11 cellular contexts compared by ENCODE assay signal in genomic region chr1:183568176-183569041, GRCh38. TPM values are rescaled to one million over a fixed set of nuclear protein-coding genes. Genes with fewer than 3 reads are reported as not detected.
DNase-seq lines count a peak whose midpoint lies in the region; ATAC-seq and TF ChIP-seq lines count a peak whose summit lies in the region.
"Had no signal": no experiment of that assay in that cellular context is flagged by ENCODE, and none has a peak within 500 bp of the region (broad histone marks: within the 10 kb centered on the region; RNA-seq: fewer than 3 reads in every experiment).

No MANE protein-coding gene starts in this region.

- peak overlapping the region; percentile 36 for H3K27ac Mint-ChIP-seq in activated CD4-positive, alpha-beta T cell treated with anti-CD3 and anti-CD28 coated beads, Interleukin-2, amount 10 ng/mL, durations not matched to agents 24 days and 14 days
- H3K27ac Mint-ChIP-seq in activated T-helper 17 cell treated with anti-CD3 and anti-CD28 coated beads, Interleukin-2, amount 50 U/mL, for 72 hours = peak overlapping the region; percentile 82

- no peak for ATAC-seq in activated T-helper 17 cell treated with anti-CD3 and anti-CD28 coated beads, Interleukin-2, amount 50 U/mL, for 72 hours (replicated peaks)
- ATAC-seq in left lung = peak; percentile 65
- ATAC-seq in HG02852 (IDR thresholded peaks at IDR 0.05; ENCODE audit: unreplicated experiment) = no peak
- ATAC-seq in HG03439 (IDR thresholded peaks at IDR 0.05; ENCODE audit: unreplicated experiment) = no peak

- H3K4me1 ChIP-seq in left lung (peaks cover 0 to 42% of the 10 kb centered on the region in 2 donors), tibial artery (peaks cover 0 to 37% (median 15%) of the 10 kb centered on the region in 4 donors)

- no peaks in the 10 kb centered on the region for H3K27me3 Mint-ChIP-seq in activated CD4-positive, alpha-beta T cell treated with anti-CD3 and anti-CD28 coated beads, Interleukin-2, amount 10 ng/mL, durations not matched to agents 24 days and 14 days
- H3K27me3 Mint-ChIP-seq in activated T-helper 17 cell treated with anti-CD3 and anti-CD28 coated beads, Interleukin-2, amount 50 U/mL, for 72 hours = no peaks in the 10 kb centered on the region

- H3K27me3 ChIP-seq in left lung = no peaks in the 10 kb centered on the region
- no peaks in the 10 kb centered on the region for H3K27me3 ChIP-seq in tibial artery
- H3K27me3 ChIP-seq: cardiac muscle cell, SJSA1 had no signal

- intact Hi-C loops in activated CD4-positive, alpha-beta T cell treated with anti-CD3 and anti-CD28 coated beads, Interleukin-2, amount 10 ng/mL, durations not matched to agents 24 days and 14 days (cut with micrococcal nuclease) = no loop called here
- intact Hi-C loops in left lung (cut with DNase I) = no loop called here
- intact Hi-C loops in tibial artery (cut with DNase I; ENCODE audit: low total_unique reads) = no loop called here

- peaks cover 19% of the 10 kb centered on the region for H3K4me1 Mint-ChIP-seq in activated CD4-positive, alpha-beta T cell treated with anti-CD3 and anti-CD28 coated beads, Interleukin-2, amount 10 ng/mL, durations not matched to agents 24 days and 14 days
- H3K4me1 Mint-ChIP-seq in activated T-helper 17 cell treated with anti-CD3 and anti-CD28 coated beads, Interleukin-2, amount 50 U/mL, for 72 hours = peaks cover 18% of the 10 kb centered on the region

- H3K36me3 Mint-ChIP-seq in activated CD4-positive, alpha-beta T cell treated with anti-CD3 and anti-CD28 coated beads, Interleukin-2, amount 10 ng/mL, durations not matched to agents 24 days and 14 days (ENCODE audit: low read depth) = peaks cover 27% of the 10 kb centered on the region
- peaks cover 7% of the 10 kb centered on the region for H3K36me3 Mint-ChIP-seq in activated T-helper 17 cell treated with anti-CD3 and anti-CD28 coated beads, Interleukin-2, amount 50 U/mL, for 72 hours (ENCODE audit: low read depth)

- H3K4me3 Mint-ChIP-seq in activated CD4-positive, alpha-beta T cell treated with anti-CD3 and anti-CD28 coated beads, Interleukin-2, amount 10 ng/mL, durations not matched to agents 24 days and 14 days = no peak overlapping the region
- peak overlapping the region; percentile 46 for H3K4me3 Mint-ChIP-seq in activated T-helper 17 cell treated with anti-CD3 and anti-CD28 coated beads, Interleukin-2, amount 50 U/mL, for 72 hours

- TF ChIP-seq CTCF in left lung (IDR thresholded peaks at IDR 0.05) (no peak), tibial artery (IDR thresholded peaks at IDR 0.05) (no peak)

- H3K27ac ChIP-seq in left lung = peak overlapping the region; percentile 65 to 80
- H3K27ac ChIP-seq in tibial artery = peak overlapping the region in 1 of 2 donors; percentile 45
- H3K27ac ChIP-seq: cardiac muscle cell, SJSA1 had no signal

- H3K9me3 ChIP-seq in left lung (no peaks in the 10 kb centered on the region), tibial artery (no peaks in the 10 kb centered on the region)
- H3K9me3 ChIP-seq: SJSA1 had no signal

- peaks cover 0 to 84% of the 10 kb centered on the region in 2 donors for H3K36me3 ChIP-seq in left lung
- H3K36me3 ChIP-seq in tibial artery = no peaks in the 10 kb centered on the region
- H3K36me3 ChIP-seq: cardiac muscle cell, SJSA1 had no signal

- no peak overlapping the region for H3K4me3 ChIP-seq in left lung
- no peak overlapping the region for H3K4me3 ChIP-seq in tibial artery
- H3K4me3 ChIP-seq: cardiac muscle cell, SJSA1 had no signal

- no peaks in the 10 kb centered on the region for H3K9me3 Mint-ChIP-seq in activated CD4-positive, alpha-beta T cell treated with anti-CD3 and anti-CD28 coated beads, Interleukin-2, amount 10 ng/mL, durations not matched to agents 24 days and 14 days
- no peaks in the 10 kb centered on the region for H3K9me3 Mint-ChIP-seq in activated T-helper 17 cell treated with anti-CD3 and anti-CD28 coated beads, Interleukin-2, amount 50 U/mL, for 72 hours

- no peak for DNase-seq in activated CD4-positive, alpha-beta T cell treated with anti-CD3 and anti-CD28 coated beads, Interleukin-2, amount 10 ng/mL, durations not matched to agents 24 days and 14 days
- no peak for DNase-seq in activated CD4-positive, alpha-beta T cell treated with anti-CD3 and anti-CD28 coated beads, Interleukin-2, amount 50 U/mL, for 48 hours
- DNase-seq in left lung (peak in 1 of 2 donors; percentile 83), tibial artery (peak; percentile 45 to 80), hypothalamus (lab: John Stamatoyannopoulos, UW) (no peak)

RNA-seq across cellular contexts. Expression of gene NCF2, which starts 21.9 kb away (rescaled TPM):
- 5.3 and 6.2 TPM in 2 replicates for total RNA-seq in activated CD4-positive, alpha-beta T cell treated with anti-CD3 and anti-CD28 coated beads, Interleukin-2, amount 10 ng/mL, durations not matched to agents 24 days and 14 days
- 10 to 100 TPM in 1 of 2 donors, 1 to 10 TPM in 1; 4.4 to 18.7 TPM for total RNA-seq in activated T-helper 17 cell treated with anti-CD3 and anti-CD28 coated beads, Interleukin-2, amount 50 U/mL, for 72 hours
- 100 to 1,000 TPM in 1 of 2 donors, 10 to 100 TPM in 1; 70.9 to 139 TPM for total RNA-seq in left lung
- total RNA-seq: myocyte had no signal

Comparison
In these comparisons a context has a peak if more than half of its experiments do, and no peak if none do; other contexts are left out.
1. DNase-seq: peak in tibial artery (2 of 2); none in activated CD4-positive, alpha-beta T cell treated with anti-CD3 and anti-CD28 coated beads, Interleukin-2, amount 10 ng/mL, durations not matched to agents 24 days and 14 days (single experiment), activated CD4-positive, alpha-beta T cell treated with anti-CD3 and anti-CD28 coated beads, Interleukin-2, amount 50 U/mL, for 48 hours (0 of 2) and hypothalamus (0 of 51).